6 cellular contexts compared by ENCODE assay signal in genomic region chr5:142013734-142014495, GRCh38.
DNase-seq lines count a peak whose midpoint lies in the region; TF ChIP-seq lines count a peak whose summit lies in the region.

No MANE protein-coding gene starts in this region.

- TF ChIP-seq POLR2A in erythroblast (IDR thresholded peaks at IDR 0.05; ENCODE audit: low read length) = no peak

- H3K36me3 Mint-ChIP-seq in T-helper 1 cell treated with Interleukin-12 subunit alpha and Interleukin-12 subunit beta and Interleukin-4 antibody, amounts not matched to agents 30 μg/mL and 1 μg/mL, for 36 hours (ENCODE audit: low read depth) = peaks cover 8% of the 10 kb centered on the region

- peaks cover 66% of the 10 kb centered on the region for H3K4me1 Mint-ChIP-seq in T-helper 1 cell treated with Interleukin-12 subunit alpha and Interleukin-12 subunit beta and Interleukin-4 antibody, amounts not matched to agents 30 μg/mL and 1 μg/mL, for 36 hours (ENCODE audit: low read depth)

- peak overlapping the region; percentile 91 for H3K4me3 Mint-ChIP-seq in T-helper 1 cell treated with Interleukin-12 subunit alpha and Interleukin-12 subunit beta and Interleukin-4 antibody, amounts not matched to agents 30 μg/mL and 1 μg/mL, for 36 hours

- H3K27me3 Mint-ChIP-seq in T-helper 1 cell treated with Interleukin-12 subunit alpha and Interleukin-12 subunit beta and Interleukin-4 antibody, amounts not matched to agents 30 μg/mL and 1 μg/mL, for 36 hours (ENCODE audit: low read depth) = no peaks in the 10 kb centered on the region

- H3K27ac Mint-ChIP-seq in T-helper 1 cell treated with Interleukin-12 subunit alpha and Interleukin-12 subunit beta and Interleukin-4 antibody, amounts not matched to agents 30 μg/mL and 1 μg/mL, for 36 hours = peak overlapping the region; percentile 93

- H3K9me3 Mint-ChIP-seq in T-helper 1 cell treated with Interleukin-12 subunit alpha and Interleukin-12 subunit beta and Interleukin-4 antibody, amounts not matched to agents 30 μg/mL and 1 μg/mL, for 36 hours = no peaks in the 10 kb centered on the region

- DNase-seq in T-helper 1 cell = no peak
- DNase-seq in erythroblast (lab: John Stamatoyannopoulos, UW) = peak; percentile 55 to 81
- DNase-seq in stimulated activated CD8-positive, alpha-beta memory T cell treated with anti-CD3 and anti-CD28 coated beads, Interleukin-4, amount 100 ng/mL, for 48 hours = peak; percentile 40
- no peak for DNase-seq in HPDE6-E6E7 (ENCODE audit: extremely low spot score)
- DNase-seq in NCI-H748 (lab: John Stamatoyannopoulos, UW; ENCODE audit: unreplicated experiment) = no peak

Comparison
In these comparisons a context has a peak if more than half of its experiments do, and no peak if none do; other contexts are left out.
1. DNase-seq: peak in erythroblast (2 of 2) and stimulated activated CD8-positive, alpha-beta memory T cell treated with anti-CD3 and anti-CD28 coated beads, Interleukin-4, amount 100 ng/mL, for 48 hours (single experiment); none in T-helper 1 cell (0 of 5), HPDE6-E6E7 (single experiment) and NCI-H748 (single experiment).